ENCODE assay signal across 1 cellular context in genomic region chr17:39820541-39820940, GRCh38.
TF ChIP-seq lines count a peak whose summit lies in the region.

No MANE protein-coding gene starts in this region.

TF ChIP-seq in K562, 482 proteins besides CTCF, POLR2A, EP300 and RAD21:
- TF ChIP-seq SREBF2 (CRISPR knock-in tag; IDR thresholded peaks at IDR 0.05) (no peak), SMAD3 (CRISPR knock-in tag; conservative IDR thresholded peaks at IDR 0.05) (no peak), CSDE1 (IDR thresholded peaks at IDR 0.05) (no peak), NR0B1 (IDR thresholded peaks at IDR 0.05; ENCODE audit: partially characterized antibody) (no peak), RBM22 (IDR thresholded peaks at IDR 0.05; ENCODE audit: low read depth, low read length, poor library complexity, severe bottlenecking) (no peak), PBX2 (CRISPR knock-in tag; IDR thresholded peaks at IDR 0.05; ENCODE audit: low read depth) (no peak), PBX2 (tag; conservative IDR thresholded peaks at IDR 0.05; ENCODE audit: low read depth) (no peak), ILK (tag; IDR thresholded peaks at IDR 0.05; ENCODE audit: borderline replicate concordance, low read depth) (no peak), CCNT2 (IDR thresholded peaks at IDR 0.05; ENCODE audit: borderline replicate concordance, extremely low read depth, insufficient read length, low read depth, low read length) (no peak), KLF10 (CRISPR knock-in tag; IDR thresholded peaks at IDR 0.05) (no peak), LEF1 (IDR thresholded peaks at IDR 0.05) (no peak), HDGF (IDR thresholded peaks at IDR 0.05) (no peak)
